ENCODE assay signal across 26 cellular contexts in the genomic region with DNA sequence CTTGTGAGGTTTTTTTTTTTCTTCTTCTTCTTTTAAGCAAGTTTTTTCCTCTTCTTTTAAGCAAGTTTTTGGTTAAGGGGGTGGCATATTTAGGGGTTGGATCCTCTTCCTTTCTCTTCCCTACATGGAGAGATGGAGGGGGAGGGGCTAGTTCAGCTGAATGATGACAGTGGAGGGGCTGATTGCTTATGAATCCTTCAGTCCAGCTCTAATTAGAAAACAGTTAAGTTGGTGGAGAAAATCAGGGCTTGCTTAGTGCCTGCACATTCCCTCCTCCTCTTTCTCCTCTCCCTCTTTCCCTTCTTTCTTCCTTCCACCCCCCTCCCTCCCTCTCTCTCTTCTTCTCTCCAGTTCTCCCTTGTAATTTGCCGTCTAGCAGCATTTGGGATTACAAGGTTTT. TPM values are rescaled to one million over a fixed set of nuclear protein-coding genes. Genes with fewer than 3 reads are reported as not detected.
"Had no signal": no experiment of that assay in that cellular context is flagged by ENCODE, and none has a peak within 500 bp of the region (broad histone marks: within the 10 kb centered on the region; RNA-seq: fewer than 3 reads in every experiment).

No MANE protein-coding gene starts in this region.

- H3K27ac ChIP-seq: breast epithelium, ovary, psoas muscle, tibial artery, vagina, VCaP had no signal

- H3K27ac Mint-ChIP-seq: activated naive CD4-positive, alpha-beta T cell treated with anti-CD3 and anti-CD28 coated beads, Interleukin-2, amount 50 U/mL, for 24 hours; memory B cell; natural killer cell; stimulated activated naive B cell treated with anti-CD40 and anti-IgM and Interleukin-4, amounts not matched to agents 10 μg/mL and 1 μg/mL and 100 μg/mL, for 72 hours had no signal

- H3K4me1 ChIP-seq: breast epithelium had no signal

- H3K4me3 ChIP-seq: breast epithelium, ovary, psoas muscle, tibial artery, vagina had no signal

- H3K4me3 Mint-ChIP-seq: activated naive CD4-positive, alpha-beta T cell treated with anti-CD3 and anti-CD28 coated beads, Interleukin-2, amount 50 U/mL, for 24 hours; memory B cell; natural killer cell; stimulated activated naive B cell treated with anti-CD40 and anti-IgM and Interleukin-4, amounts not matched to agents 10 μg/mL and 1 μg/mL and 100 μg/mL, for 72 hours had no signal

- H3K9me3 ChIP-seq: breast epithelium, ovary, psoas muscle, tibial artery, vagina had no signal

- H3K9me3 Mint-ChIP-seq: natural killer cell had no signal

- FAIRE-seq: astrocyte, kidney had no signal

- DNase-seq: activated CD4-positive, alpha-beta T cell treated with anti-CD3 and anti-CD28 coated beads, Interleukin-2, amount 50 U/mL, for 1 hour; activated CD4-positive, CD25-positive, alpha-beta regulatory T cell treated with anti-CD3 and anti-CD28 coated beads, Interleukin-2, amount 50 U/mL, for 72 hours; activated CD8-positive, alpha-beta memory T cell treated with anti-CD3 and anti-CD28 coated beads for 24 hours; activated CD8-positive, alpha-beta memory T cell treated with anti-CD3 and anti-CD28 coated beads, Interleukin-2, amount 50 U/mL, for 48 hours; activated effector memory CD4-positive, alpha-beta T cell treated with anti-CD3 and anti-CD28 coated beads, Interleukin-2, amount 50 U/mL, for 16 hours; activated T-cell treated with anti-CD3 and anti-CD28 coated beads, Interleukin-2, amount 50 U/mL, for 48 hours; cerebellar nuclear complex; effector CD4-positive, alpha-beta T cell; hypothalamus; kidney; natural killer cell; ovary; psoas muscle; stimulated activated naive B cell treated with anti-CD40 and anti-IgM and Interleukin-4, amounts not matched to agents 10 μg/mL and 1 μg/mL and 100 μg/mL, for 72 hours; substantia nigra; SW 1271; T-helper 2 cell; tibial artery had no signal

- H3K36me3 ChIP-seq: breast epithelium, ovary, tibial artery, vagina had no signal

- H3K36me3 Mint-ChIP-seq: memory B cell had no signal

- H3K27me3 ChIP-seq: ovary, vagina had no signal

- ATAC-seq: esophagus mucosa; natural killer cell; psoas muscle; stimulated activated naive B cell treated with anti-CD40 and anti-IgM and Interleukin-4, amounts not matched to agents 10 μg/mL and 1 μg/mL and 100 μg/mL, for 72 hours had no signal

RNA-seq across cellular contexts. Expression of gene HAND2, which starts 4.4 kb away (rescaled TPM):
- total RNA-seq: astrocyte, glomerular endothelial cell, natural killer cell had no signal
